In genomic region chr16:85261205-85261604, GRCh38 we compare ENCODE assay signal across 26 cellular contexts.
"Had no signal": no experiment of that assay in that cellular context is flagged by ENCODE, and none has a peak within 500 bp of the region (broad histone marks: within the 10 kb centered on the region; RNA-seq: fewer than 3 reads in every experiment).

No MANE protein-coding gene starts in this region.

- H3K4me1 ChIP-seq: gastroesophageal sphincter, heart left ventricle had no signal

- H3K4me1 Mint-ChIP-seq: stimulated activated effector memory CD8-positive, alpha-beta T cell treated with anti-CD3 and anti-CD28 coated beads, Interleukin-12 subunit alpha, Interleukin-12 subunit beta, amount 100 ng/mL, for 72 hours had no signal

- H3K36me3 ChIP-seq: cardiac muscle cell, gastroesophageal sphincter, heart left ventricle, tibial nerve, WERI-Rb-1 had no signal

- H3K36me3 Mint-ChIP-seq: activated naive CD8-positive, alpha-beta T cell treated with anti-CD3 and anti-CD28 coated beads, Interleukin-2, amount 10 ng/mL, durations not matched to agents 7 days and 5 days; stimulated activated effector memory CD8-positive, alpha-beta T cell treated with anti-CD3 and anti-CD28 coated beads, Interleukin-12 subunit alpha, Interleukin-12 subunit beta, amount 100 ng/mL, for 72 hours had no signal

- H3K9me3 ChIP-seq: gastroesophageal sphincter, heart left ventricle, tibial nerve had no signal

- H3K4me3 ChIP-seq: cardiac muscle cell, gastroesophageal sphincter, heart left ventricle, tibial nerve had no signal

- DNase-seq: activated CD8-positive, alpha-beta memory T cell treated with anti-CD3 and anti-CD28 coated beads for 24 hours; activated CD8-positive, alpha-beta memory T cell treated with anti-CD3 and anti-CD28 coated beads, Interleukin-2, amount 50 U/mL, for 4 hours; activated naive CD4-positive, alpha-beta T cell treated with Interleukin-2 at 50 U/mL for 16 hours; activated naive CD8-positive, alpha-beta T cell treated with anti-CD3 and anti-CD28 coated beads, Interleukin-2, amount 10 ng/mL, durations not matched to agents 7 days and 5 days; activated T-cell treated with anti-CD3 and anti-CD28 coated beads, Interleukin-2, amount 50 U/mL, for 4 hours; amniotic stem cell; heart left ventricle; left ventricle myocardium superior; mammary epithelial cell; midbrain; nucleus accumbens; posterior cingulate gyrus; small intestine; stimulated activated CD4-positive, alpha-beta T cell treated with anti-CD3 and anti-CD28 coated beads, Interleukin-2, amount 100 ng/mL, for 24 hours; stimulated activated naive CD8-positive, alpha-beta T cell treated with anti-CD3 and anti-CD28 coated beads, Interleukin-15, amount 100 ng/mL, for 72 hours; WERI-Rb-1 had no signal

- H3K4me3 Mint-ChIP-seq: activated naive CD8-positive, alpha-beta T cell treated with anti-CD3 and anti-CD28 coated beads, Interleukin-2, amount 10 ng/mL, durations not matched to agents 7 days and 5 days; activated T-cell treated with anti-CD3 and anti-CD28 coated beads, Interleukin-2, amount 50 U/mL, for 4 hours; nephron; stimulated activated effector memory CD8-positive, alpha-beta T cell treated with anti-CD3 and anti-CD28 coated beads, Interleukin-12 subunit alpha, Interleukin-12 subunit beta, amount 100 ng/mL, for 72 hours; stimulated activated naive CD8-positive, alpha-beta T cell treated with anti-CD3 and anti-CD28 coated beads, Interleukin-15, amount 100 ng/mL, for 72 hours had no signal

- H3K27me3 ChIP-seq: cardiac muscle cell, gastroesophageal sphincter had no signal

- FAIRE-seq: islet of Langerhans, small intestine, TTC549 had no signal

- ATAC-seq: activated T-cell treated with anti-CD3 and anti-CD28 coated beads, Interleukin-2, amount 50 U/mL, for 4 hours; gastroesophageal sphincter; heart left ventricle; left ventricle myocardium superior; sciatic nerve; stimulated activated effector memory CD8-positive, alpha-beta T cell treated with anti-CD3 and anti-CD28 coated beads, Interleukin-12 subunit alpha, Interleukin-12 subunit beta, amount 100 ng/mL, for 72 hours had no signal

- H3K27ac Mint-ChIP-seq: activated naive CD8-positive, alpha-beta T cell treated with anti-CD3 and anti-CD28 coated beads, Interleukin-2, amount 10 ng/mL, durations not matched to agents 7 days and 5 days; activated T-helper 2 cell treated with anti-CD3 and anti-CD28 coated beads, Interferon-gamma antibody, Interleukin-2, Interleukin-4, amounts not matched to agents 10 μg/mL and 5 μg/mL and 100 μg/mL, durations not matched to agents 14 hours and 24 hours and 36 hours; nephron; stimulated activated effector memory CD8-positive, alpha-beta T cell treated with anti-CD3 and anti-CD28 coated beads, Interleukin-12 subunit alpha, Interleukin-12 subunit beta, amount 100 ng/mL, for 72 hours had no signal

- H3K27ac ChIP-seq: epithelial cell of prostate, gastroesophageal sphincter, heart left ventricle, tibial nerve, WERI-Rb-1 had no signal

- H3K9me3 Mint-ChIP-seq: activated naive CD8-positive, alpha-beta T cell treated with anti-CD3 and anti-CD28 coated beads, Interleukin-2, amount 10 ng/mL, durations not matched to agents 7 days and 5 days; activated T-cell treated with anti-CD3 and anti-CD28 coated beads, Interleukin-2, amount 50 U/mL, for 4 hours; activated T-helper 2 cell treated with anti-CD3 and anti-CD28 coated beads, Interferon-gamma antibody, Interleukin-2, Interleukin-4, amounts not matched to agents 10 μg/mL and 5 μg/mL and 100 μg/mL, durations not matched to agents 14 hours and 24 hours and 36 hours; nephron; stimulated activated effector memory CD8-positive, alpha-beta T cell treated with anti-CD3 and anti-CD28 coated beads, Interleukin-12 subunit alpha, Interleukin-12 subunit beta, amount 100 ng/mL, for 72 hours; stimulated activated naive CD8-positive, alpha-beta T cell treated with anti-CD3 and anti-CD28 coated beads, Interleukin-15, amount 100 ng/mL, for 72 hours had no signal
